ENCODE assay signal across 20 cellular contexts in genomic region chr10:11246752-11247467, GRCh38.
A peak's percentile ranks its signal among the peaks of the same experiment; 100 is the strongest.
DNase-seq lines count a peak whose midpoint lies in the region; ATAC-seq and TF ChIP-seq lines count a peak whose summit lies in the region.
"Had no signal": no experiment of that assay in that cellular context is flagged by ENCODE, and none has a peak within 500 bp of the region (broad histone marks: within the 10 kb centered on the region; RNA-seq: fewer than 3 reads in every experiment).

No MANE protein-coding gene starts in this region.

- H3K4me2 ChIP-seq in OCI-LY7 (ENCODE audit: low read length), result no peak overlapping the region

- no peaks in the 10 kb centered on the region for H4K20me1 ChIP-seq in OCI-LY7 (ENCODE audit: insufficient read depth, low read length)

- no peaks in the 10 kb centered on the region for H3K27me3 ChIP-seq in spleen (replicated peaks in 1 of 7)
- H3K27me3 ChIP-seq: esophagus squamous epithelium, heart right ventricle, tibial nerve had no signal

- in situ Hi-C loops in GM13976 (cut with MboI; ENCODE audit: low sequenced_read_pairs, unreplicated experiment), result no loop called here

- peak; percentile 32 for ATAC-seq in GM21515 (IDR thresholded peaks at IDR 0.05; ENCODE audit: unreplicated experiment)
- ATAC-seq in HG03442 (IDR thresholded peaks at IDR 0.05; ENCODE audit: unreplicated experiment), result peak; percentile 28
- ATAC-seq: activated T-cell treated with anti-CD3 and anti-CD28 coated beads, Interleukin-2, amount 50 U/mL, for 4 hours; heart right ventricle; natural killer cell had no signal

- DNase-seq in GM13976 (ENCODE audit: low spot score) (peak; percentile 71), spleen (peak; percentile 77), T-helper 9 cell (no peak), NCI-H226 (no peak), OCI-LY7 (ENCODE audit: low spot score) (no peak)
- DNase-seq: activated CD4-positive, alpha-beta T cell treated with anti-CD3 and anti-CD28 coated beads, Interleukin-2, amount 50 U/mL, for 48 hours; activated naive CD8-positive, alpha-beta T cell treated with anti-CD3 and anti-CD28 coated beads, Interleukin-2, amount 10 ng/mL, durations not matched to agents 7 days and 5 days; activated T-cell treated with anti-CD3 and anti-CD28 coated beads, Interleukin-2, amount 50 U/mL, for 4 hours; BE2C; esophagus squamous epithelium; heart right ventricle; mammary epithelial cell; natural killer cell; NCI-H2107; small intestine; SW 1271 had no signal

- no peak for TF ChIP-seq CTCF in GM13976 (IDR thresholded peaks at IDR 0.05; ENCODE audit: borderline replicate concordance, control extremely low read depth, extremely low read depth, insufficient read depth, missing control alignments)
- no peak for TF ChIP-seq CTCF in spleen (IDR thresholded peaks at IDR 0.05 in 8 of 11, conservative IDR thresholded peaks at IDR 0.05 in 3 of 11)
- no peak for TF ChIP-seq CTCF in OCI-LY7 (conservative IDR thresholded peaks at IDR 0.05; ENCODE audit: low read length)

- H3K27ac ChIP-seq in spleen, result peak overlapping the region in 6 of 8 donors; percentile 3 to 83 (median 69)
- no peak overlapping the region for H3K27ac ChIP-seq in OCI-LY7 (ENCODE audit: low read depth, low read length, poor library complexity, severe bottlenecking)
- H3K27ac ChIP-seq: esophagus squamous epithelium, heart right ventricle, tibial nerve, VCaP had no signal

- no peak for TF ChIP-seq POLR2A in spleen (IDR thresholded peaks at IDR 0.05)

- peaks cover 0 to 88% (median 26%) of the 10 kb centered on the region in 6 donors for H3K36me3 ChIP-seq in spleen
- H3K36me3 ChIP-seq in OCI-LY7 (ENCODE audit: insufficient read depth, low read length), result no peaks in the 10 kb centered on the region
- H3K36me3 ChIP-seq: BE2C had no signal

- H3K9me3 ChIP-seq in spleen (no peaks in the 10 kb centered on the region), OCI-LY7 (ENCODE audit: low read length) (no peaks in the 10 kb centered on the region)
- H3K9me3 ChIP-seq: BE2C, esophagus squamous epithelium, heart right ventricle, tibial nerve had no signal

- intact Hi-C loops in spleen (cut with DNase I; ENCODE audit: low total_unique reads), result no loop called here
- intact Hi-C loops in OCI-LY7 (cut with micrococcal nuclease; ENCODE audit: unreplicated experiment), result no loop called here

- H3K79me2 ChIP-seq in OCI-LY7 (ENCODE audit: insufficient read depth, low read depth, low read length), result no peaks in the 10 kb centered on the region

- POLR2A ChIA-PET in OCI-LY7 (lab: Charles Lee), result interaction anchor here (3.9 kb wide), 1 partner anchor 9 kb away, joined by 11 read pairs; no protein-coding TSS in a partner anchor

- BruUV-seq in OCI-LY7 (replicated peaks; lab: Mats Ljungman, UMichigan), result no TSS peak

- H3K4me3 ChIP-seq in spleen (no peak overlapping the region), OCI-LY7 (ENCODE audit: low read depth, low read length, poor library complexity, severe bottlenecking) (no peak overlapping the region)
- H3K4me3 ChIP-seq: esophagus squamous epithelium, heart right ventricle, tibial nerve had no signal

- 74 to 85% (median 85%) methylated on average over 24 of the region's 24 CpGs for WGBS in spleen, 5 donors

- H3K9me2 ChIP-seq in OCI-LY7 (ENCODE audit: insufficient read depth, low read length), result no peaks in the 10 kb centered on the region

- H3K4me1 ChIP-seq in spleen (peaks cover 36 to 93% (median 71%) of the 10 kb centered on the region in 6 donors), OCI-LY7 (ENCODE audit: insufficient read depth, low read length, poor library complexity, severe bottlenecking) (peaks cover 25% of the 10 kb centered on the region)
- H3K4me1 ChIP-seq: BE2C had no signal

- CTCF ChIA-PET in OCI-LY7 (lab: Charles Lee; ENCODE audit: unreplicated experiment), result no interaction called here

- no peak overlapping the region for H2AFZ ChIP-seq in OCI-LY7 (ENCODE audit: low read length)

Comparison
In these comparisons a context has a peak if more than half of its experiments do, and no peak if none do; other contexts are left out.
1. DNase-seq: peak in GM13976 (single experiment) and spleen (single experiment); none in T-helper 9 cell (single experiment), NCI-H226 (single experiment) and OCI-LY7 (single experiment).